ENCODE assay signal across 35 cellular contexts in the genomic region with DNA sequence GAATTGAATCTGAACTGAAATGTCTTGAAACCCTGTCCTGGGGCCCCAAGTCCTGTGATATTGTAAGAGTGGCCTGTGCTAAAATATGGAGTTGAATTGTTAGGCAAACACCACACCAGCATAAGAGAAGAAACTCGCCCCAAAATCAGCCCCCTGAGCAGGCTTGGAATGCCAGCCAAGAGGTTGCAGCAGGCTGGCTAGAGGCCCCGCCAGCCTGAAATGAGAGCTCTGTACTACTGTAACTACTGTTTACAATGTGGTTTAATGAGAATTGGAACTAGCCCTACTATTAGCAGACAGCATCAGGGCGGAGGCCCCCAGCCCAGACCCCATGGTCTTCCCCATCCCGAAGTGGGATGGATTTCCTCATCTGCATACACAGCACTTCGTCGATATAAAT. TPM values are rescaled to one million over a fixed set of nuclear protein-coding genes. Genes with fewer than 3 reads are reported as not detected.
"Had no signal": no experiment of that assay in that cellular context is flagged by ENCODE, and none has a peak within 500 bp of the region (broad histone marks: within the 10 kb centered on the region; RNA-seq: fewer than 3 reads in every experiment).

No MANE protein-coding gene starts in this region.

- H3K4me3 ChIP-seq: adrenal gland, body of pancreas, breast epithelium had no signal

- H3K36me3 Mint-ChIP-seq: activated CD4-positive, alpha-beta memory T cell treated with anti-CD3 and anti-CD28 coated beads for 36 hours; activated naive CD4-positive, alpha-beta T cell treated with anti-CD3 and anti-CD28 coated beads, Interleukin-2, amount 50 U/mL, for 72 hours; activated naive CD8-positive, alpha-beta T cell treated with anti-CD3 and anti-CD28 coated beads for 36 hours had no signal

- H3K27me3 Mint-ChIP-seq: activated CD4-positive, alpha-beta memory T cell treated with anti-CD3 and anti-CD28 coated beads for 36 hours; activated CD4-positive, alpha-beta T cell treated with anti-CD3 and anti-CD28 coated beads for 36 hours; activated CD8-positive, alpha-beta T cell treated with anti-CD3 and anti-CD28 coated beads for 36 hours; activated naive CD8-positive, alpha-beta T cell treated with anti-CD3 and anti-CD28 coated beads for 36 hours had no signal

- H3K4me3 Mint-ChIP-seq: activated CD4-positive, alpha-beta memory T cell treated with anti-CD3 and anti-CD28 coated beads for 36 hours; activated CD4-positive, alpha-beta T cell treated with anti-CD3 and anti-CD28 coated beads for 36 hours; activated CD8-positive, alpha-beta T cell treated with anti-CD3 and anti-CD28 coated beads for 36 hours; activated naive CD4-positive, alpha-beta T cell treated with anti-CD3 and anti-CD28 coated beads for 36 hours; activated naive CD8-positive, alpha-beta T cell treated with anti-CD3 and anti-CD28 coated beads for 36 hours; activated T-cell treated with anti-CD3 and anti-CD28 coated beads, Interleukin-2, amount 50 U/mL, for 4 hours; activated T-cell treated with anti-CD3 and anti-CD28 coated beads, Interleukin-2, amount 50 U/mL, for 72 hours; activated T-helper 1 cell treated with anti-CD3 and anti-CD28 coated beads, Interleukin-12 subunit alpha, Interleukin-12 subunit beta, Interleukin-2, Interleukin-4 antibody, amounts not matched to agents 30 ng/mL and 10 ng/mL and 1 ng/mL, durations not matched to agents 14 hours and 24 hours and 36 hours; activated T-helper 17 cell treated with anti-CD3 and anti-CD28 coated beads, Interleukin-2, amount 50 U/mL, for 72 hours; T-helper 1 cell treated with Interleukin-12 subunit alpha and Interleukin-12 subunit beta and Interleukin-4 antibody, amounts not matched to agents 30 μg/mL and 1 μg/mL, for 36 hours; T-helper 2 cell treated with Interferon-gamma antibody and Interleukin-4, amounts not matched to agents 5 μg/mL and 100 μg/mL, for 36 hours had no signal

- H3K4me1 Mint-ChIP-seq: activated CD4-positive, alpha-beta T cell treated with anti-CD3 and anti-CD28 coated beads for 36 hours; activated naive CD8-positive, alpha-beta T cell treated with anti-CD3 and anti-CD28 coated beads for 36 hours; activated T-helper 17 cell treated with anti-CD3 and anti-CD28 coated beads, Interleukin-2, amount 50 U/mL, for 72 hours had no signal

- ATAC-seq: activated CD4-positive, alpha-beta T cell treated with anti-CD3 and anti-CD28 coated beads for 36 hours; activated CD4-positive, CD25-positive, alpha-beta regulatory T cell treated with anti-CD3 and anti-CD28 coated beads, Interleukin-2, amount 50 U/mL, for 24 hours; activated CD8-positive, alpha-beta T cell treated with anti-CD3 and anti-CD28 coated beads for 36 hours; activated naive CD4-positive, alpha-beta T cell treated with anti-CD3 and anti-CD28 coated beads, Interleukin-2, amount 50 U/mL, for 72 hours; activated T-cell treated with anti-CD3 and anti-CD28 coated beads, Interleukin-2, amount 50 U/mL, for 72 hours; activated T-helper 17 cell treated with anti-CD3 and anti-CD28 coated beads, Interleukin-2, amount 50 U/mL, for 72 hours; body of pancreas had no signal

- H3K27ac ChIP-seq: adrenal gland, body of pancreas, brain microvascular endothelial cell, breast epithelium, VCaP had no signal

- H3K27ac Mint-ChIP-seq: activated CD4-positive, alpha-beta memory T cell treated with anti-CD3 and anti-CD28 coated beads for 36 hours; activated CD4-positive, alpha-beta T cell treated with anti-CD3 and anti-CD28 coated beads for 36 hours; activated CD8-positive, alpha-beta T cell treated with anti-CD3 and anti-CD28 coated beads for 36 hours; activated naive CD4-positive, alpha-beta T cell treated with anti-CD3 and anti-CD28 coated beads for 36 hours; activated naive CD4-positive, alpha-beta T cell treated with anti-CD3 and anti-CD28 coated beads, Interleukin-2, amount 50 U/mL, for 72 hours; activated naive CD8-positive, alpha-beta T cell treated with anti-CD3 and anti-CD28 coated beads for 36 hours; activated T-cell treated with anti-CD3 and anti-CD28 coated beads, Interleukin-2, amount 50 U/mL, for 72 hours; activated T-helper 1 cell treated with anti-CD3 and anti-CD28 coated beads, Interleukin-12 subunit alpha, Interleukin-12 subunit beta, Interleukin-2, Interleukin-4 antibody, amounts not matched to agents 30 ng/mL and 10 ng/mL and 1 ng/mL, durations not matched to agents 14 hours and 24 hours and 36 hours; activated T-helper 17 cell treated with anti-CD3 and anti-CD28 coated beads, Interleukin-2, amount 50 U/mL, for 72 hours; T-helper 1 cell treated with Interleukin-12 subunit alpha and Interleukin-12 subunit beta and Interleukin-4 antibody, amounts not matched to agents 30 μg/mL and 1 μg/mL, for 36 hours; T-helper 2 cell treated with Interferon-gamma antibody and Interleukin-4, amounts not matched to agents 5 μg/mL and 100 μg/mL, for 36 hours had no signal

- H3K27me3 ChIP-seq: adrenal gland, body of pancreas, brain microvascular endothelial cell, breast epithelium had no signal

- H3K9me3 Mint-ChIP-seq: activated CD4-positive, alpha-beta memory T cell treated with anti-CD3 and anti-CD28 coated beads for 36 hours; activated CD8-positive, alpha-beta T cell treated with anti-CD3 and anti-CD28 coated beads for 36 hours; activated naive CD4-positive, alpha-beta T cell treated with anti-CD3 and anti-CD28 coated beads for 36 hours; activated naive CD4-positive, alpha-beta T cell treated with anti-CD3 and anti-CD28 coated beads, Interleukin-2, amount 50 U/mL, for 72 hours; activated naive CD8-positive, alpha-beta T cell treated with anti-CD3 and anti-CD28 coated beads for 36 hours; activated T-cell treated with anti-CD3 and anti-CD28 coated beads, Interleukin-2, amount 50 U/mL, for 4 hours; activated T-cell treated with anti-CD3 and anti-CD28 coated beads, Interleukin-2, amount 50 U/mL, for 72 hours; activated T-helper 1 cell treated with anti-CD3 and anti-CD28 coated beads, Interleukin-12 subunit alpha, Interleukin-12 subunit beta, Interleukin-2, Interleukin-4 antibody, amounts not matched to agents 30 ng/mL and 10 ng/mL and 1 ng/mL, durations not matched to agents 14 hours and 24 hours and 36 hours; activated T-helper 17 cell treated with anti-CD3 and anti-CD28 coated beads, Interleukin-2, amount 50 U/mL, for 72 hours; T-helper 1 cell treated with Interleukin-12 subunit alpha and Interleukin-12 subunit beta and Interleukin-4 antibody, amounts not matched to agents 30 μg/mL and 1 μg/mL, for 36 hours; T-helper 2 cell treated with Interferon-gamma antibody and Interleukin-4, amounts not matched to agents 5 μg/mL and 100 μg/mL, for 36 hours had no signal

- H3K4me1 ChIP-seq: adrenal gland, body of pancreas, breast epithelium had no signal

- H3K9me3 ChIP-seq: adrenal gland, body of pancreas, breast epithelium had no signal

- DNase-seq: activated CD4-positive, alpha-beta memory T cell treated with anti-CD3 and anti-CD28 coated beads for 36 hours; activated CD4-positive, alpha-beta T cell treated with anti-CD3 and anti-CD28 coated beads for 1 hour; activated CD4-positive, alpha-beta T cell treated with anti-CD3 and anti-CD28 coated beads, Interleukin-2, amount 50 U/mL, for 1 hour; activated CD4-positive, alpha-beta T cell treated with anti-CD3 and anti-CD28 coated beads, Interleukin-2, amount 50 U/mL, for 4 hours; activated CD4-positive, CD25-positive, alpha-beta regulatory T cell; activated CD8-positive, alpha-beta T cell treated with anti-CD3 and anti-CD28 coated beads for 36 hours; activated gamma-delta T cell treated with Interleukin-2 at 50 U/mL for 16 hours; activated naive CD4-positive, alpha-beta T cell; activated naive CD4-positive, alpha-beta T cell treated with anti-CD3 and anti-CD28 coated beads for 36 hours; activated naive CD4-positive, alpha-beta T cell treated with anti-CD3 and anti-CD28 coated beads, Interleukin-2, amount 50 U/mL, for 16 hours; activated naive CD8-positive, alpha-beta T cell treated with anti-CD3 and anti-CD28 coated beads for 36 hours; activated T-cell treated with anti-CD3 and anti-CD28 coated beads, Interleukin-2, amount 50 U/mL, for 1 hour; activated T-cell treated with anti-CD3 and anti-CD28 coated beads, Interleukin-2, amount 50 U/mL, for 4 hours; activated T-cell treated with anti-CD3 and anti-CD28 coated beads, Interleukin-2, amount 50 U/mL, for 72 hours; adrenal gland; amniotic stem cell; aorta; body of pancreas; brain microvascular endothelial cell; central memory CD4-positive, alpha-beta T cell; T-helper 2 cell; T-helper 9 cell had no signal

- H3K36me3 ChIP-seq: adrenal gland, brain microvascular endothelial cell, breast epithelium had no signal

RNA-seq across cellular contexts. Expression of a gene that starts 23.7 kb away (rescaled TPM):
- total RNA-seq: activated CD4-positive, alpha-beta memory T cell treated with anti-CD3 and anti-CD28 coated beads for 36 hours; activated CD8-positive, alpha-beta memory T cell treated with anti-CD3 and anti-CD28 coated beads for 36 hours; activated CD8-positive, alpha-beta T cell treated with anti-CD3 and anti-CD28 coated beads for 36 hours; activated naive CD4-positive, alpha-beta T cell treated with anti-CD3 and anti-CD28 coated beads for 36 hours; activated naive CD8-positive, alpha-beta T cell treated with anti-CD3 and anti-CD28 coated beads for 36 hours; activated T-cell treated with anti-CD3 and anti-CD28 coated beads, Interleukin-2, amount 50 U/mL, for 4 hours; activated T-helper 1 cell treated with anti-CD3 and anti-CD28 coated beads, Interleukin-12 subunit alpha, Interleukin-12 subunit beta, Interleukin-2, Interleukin-4 antibody, amounts not matched to agents 30 ng/mL and 10 ng/mL and 1 ng/mL, durations not matched to agents 14 hours and 24 hours and 36 hours; body of pancreas; cardiac septum; cerebellum had no signal

RNA-seq across cellular contexts. Expression of a gene that starts 31.8 kb away (rescaled TPM):
- total RNA-seq: activated CD4-positive, alpha-beta memory T cell treated with anti-CD3 and anti-CD28 coated beads for 36 hours; activated CD4-positive, alpha-beta T cell treated with anti-CD3 and anti-CD28 coated beads for 36 hours; activated CD8-positive, alpha-beta memory T cell treated with anti-CD3 and anti-CD28 coated beads for 36 hours; activated CD8-positive, alpha-beta T cell treated with anti-CD3 and anti-CD28 coated beads for 36 hours; activated naive CD4-positive, alpha-beta T cell treated with anti-CD3 and anti-CD28 coated beads for 36 hours; activated naive CD4-positive, alpha-beta T cell treated with anti-CD3 and anti-CD28 coated beads, Interleukin-2, amount 50 U/mL, for 72 hours; activated naive CD8-positive, alpha-beta T cell treated with anti-CD3 and anti-CD28 coated beads for 36 hours; activated T-cell treated with anti-CD3 and anti-CD28 coated beads, Interleukin-2, amount 50 U/mL, for 4 hours; activated T-cell treated with anti-CD3 and anti-CD28 coated beads, Interleukin-2, amount 50 U/mL, for 72 hours; activated T-helper 1 cell treated with anti-CD3 and anti-CD28 coated beads, Interleukin-12 subunit alpha, Interleukin-12 subunit beta, Interleukin-2, Interleukin-4 antibody, amounts not matched to agents 30 ng/mL and 10 ng/mL and 1 ng/mL, durations not matched to agents 14 hours and 24 hours and 36 hours; activated T-helper 17 cell treated with anti-CD3 and anti-CD28 coated beads, Interleukin-2, amount 50 U/mL, for 72 hours; aorta; astrocyte; body of pancreas; breast epithelium; cardiac septum had no signal
- polyA plus RNA-seq: aorta had no signal
